19 cellular contexts compared by ENCODE assay signal in the genomic region with DNA sequence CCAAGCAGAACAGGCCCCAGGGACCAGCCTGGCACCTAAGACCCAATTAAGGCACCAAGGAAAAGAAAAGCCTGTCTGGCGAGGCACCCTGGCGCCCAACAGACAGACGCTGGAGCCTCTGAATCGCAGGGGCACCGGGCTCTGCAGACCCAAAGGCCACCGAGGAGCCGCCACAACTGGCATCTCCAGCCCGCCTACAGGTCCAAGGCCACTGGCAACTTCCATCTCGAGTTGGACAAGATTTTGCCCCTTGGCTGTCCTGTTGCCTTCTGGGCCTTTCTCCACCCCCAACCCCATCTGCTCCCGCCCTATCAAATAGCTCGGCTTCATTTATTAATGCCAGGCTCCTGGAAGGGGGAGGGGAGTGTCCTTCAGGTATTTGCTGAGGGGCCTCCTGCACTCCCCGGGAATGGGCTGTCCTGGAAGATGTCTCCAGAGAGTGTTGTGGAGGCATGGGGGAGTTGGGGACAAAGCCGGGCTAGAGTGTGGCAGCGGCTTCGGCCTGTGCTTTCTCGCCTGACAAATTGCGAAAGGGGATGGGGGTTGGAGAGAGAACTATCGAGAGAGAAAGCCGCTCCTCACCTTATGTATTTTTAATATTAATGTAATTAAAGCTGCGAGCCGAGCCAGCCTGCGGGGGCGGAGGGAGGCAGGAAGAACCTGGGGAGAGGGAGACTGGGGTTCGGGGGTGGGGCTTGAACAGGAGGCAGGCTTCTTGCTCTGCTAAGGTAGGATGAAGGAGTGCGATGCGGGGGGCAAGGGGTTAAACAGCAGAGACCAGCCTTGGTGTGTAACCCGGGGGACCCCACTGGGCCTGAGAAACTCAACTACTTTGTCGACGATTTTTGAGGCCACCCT. TPM values are rescaled to one million over a fixed set of nuclear protein-coding genes. Genes with fewer than 3 reads are reported as not detected.
DNase-seq lines count a peak whose midpoint lies in the region; ATAC-seq lines count a peak whose summit lies in the region.
"Had no signal": no experiment of that assay in that cellular context is flagged by ENCODE, and none has a peak within 500 bp of the region (broad histone marks: within the 10 kb centered on the region; RNA-seq: fewer than 3 reads in every experiment).

No MANE protein-coding gene starts in this region.

- ATAC-seq in activated naive CD8-positive, alpha-beta T cell treated with anti-CD3 and anti-CD28 coated beads, Interleukin-2, amount 50 U/mL, for 24 hours: no peak
- ATAC-seq in HG02938 (IDR thresholded peaks at IDR 0.05; ENCODE audit: unreplicated experiment): no peak
- no peak for ATAC-seq in stimulated activated memory B cell treated with anti-CD40 and anti-IgM and Interleukin-4, amounts not matched to agents 10 μg/mL and 1 μg/mL and 100 μg/mL, for 72 hours
- ATAC-seq: natural killer cell treated with Interleukin-12 subunit alpha and Interleukin-12 subunit beta and Interleukin-15 and Interleukin-18, amount 100 ng/mL, for 72 hours had no signal

- no peaks in the 10 kb centered on the region for H3K36me3 Mint-ChIP-seq in activated naive CD8-positive, alpha-beta T cell
- H3K36me3 Mint-ChIP-seq in activated naive CD8-positive, alpha-beta T cell treated with anti-CD3 and anti-CD28 coated beads, Interleukin-2, amount 50 U/mL, for 24 hours (ENCODE audit: low read depth): no peaks in the 10 kb centered on the region
- no peaks in the 10 kb centered on the region for H3K36me3 Mint-ChIP-seq in stimulated activated memory B cell treated with anti-CD40 and anti-IgM and Interleukin-4, amounts not matched to agents 10 μg/mL and 1 μg/mL and 100 μg/mL, for 72 hours

- peak overlapping the region; percentile 74 for H3K27ac ChIP-seq in cingulate gyrus (ENCODE audit: low read depth, low read length)
- H3K27ac ChIP-seq in layer of hippocampus (ENCODE audit: low read depth, low read length): peak overlapping the region; percentile 80
- peak overlapping the region; percentile 80 for H3K27ac ChIP-seq in temporal lobe (ENCODE audit: low read depth, low read length)
- H3K27ac ChIP-seq: colonic mucosa had no signal

- H3K4me1 Mint-ChIP-seq in activated naive CD8-positive, alpha-beta T cell (ENCODE audit: low read depth): peaks cover 15% of the 10 kb centered on the region
- H3K4me1 Mint-ChIP-seq in activated naive CD8-positive, alpha-beta T cell treated with anti-CD3 and anti-CD28 coated beads, Interleukin-2, amount 50 U/mL, for 24 hours: peaks cover 14% of the 10 kb centered on the region
- peaks cover 17% of the 10 kb centered on the region for H3K4me1 Mint-ChIP-seq in stimulated activated memory B cell treated with anti-CD40 and anti-IgM and Interleukin-4, amounts not matched to agents 10 μg/mL and 1 μg/mL and 100 μg/mL, for 72 hours

- peaks cover 30% of the 10 kb centered on the region for H3K27me3 Mint-ChIP-seq in activated naive CD8-positive, alpha-beta T cell
- peaks cover 63% of the 10 kb centered on the region for H3K27me3 Mint-ChIP-seq in activated naive CD8-positive, alpha-beta T cell treated with anti-CD3 and anti-CD28 coated beads, Interleukin-2, amount 50 U/mL, for 24 hours
- H3K27me3 Mint-ChIP-seq in stimulated activated memory B cell treated with anti-CD40 and anti-IgM and Interleukin-4, amounts not matched to agents 10 μg/mL and 1 μg/mL and 100 μg/mL, for 72 hours: peaks cover 84% of the 10 kb centered on the region

- DNase-seq in activated naive CD8-positive, alpha-beta T cell treated with anti-CD3 and anti-CD28 coated beads, Interleukin-2, amount 50 U/mL, for 24 hours: no peak
- DNase-seq in COR-L47 (lab: John Stamatoyannopoulos, UW): no peak
- DNase-seq: activated CD4-positive, CD25-positive, alpha-beta regulatory T cell treated with anti-CD3 and anti-CD28 coated beads, Interleukin-2, amount 50 U/mL, for 72 hours; activated effector memory CD4-positive, alpha-beta T cell treated with anti-CD3 and anti-CD28 coated beads, Interleukin-2, amount 50 U/mL, for 16 hours; colonic mucosa; foreskin fibroblast; HFFc6; IMR-90; NCI-H1930; SIG-M5; stimulated activated CD4-positive, alpha-beta T cell treated with anti-CD3 and anti-CD28 coated beads, Interleukin-12 subunit alpha, Interleukin-12 subunit beta, amount 100 ng/mL, for 4 hours; stimulated activated naive CD4-positive, alpha-beta T cell treated with Interleukin-2 at 50 U/mL for 16 hours had no signal

- H3K4me3 Mint-ChIP-seq in activated naive CD8-positive, alpha-beta T cell: peak overlapping the region; percentile 64
- H3K4me3 Mint-ChIP-seq in activated naive CD8-positive, alpha-beta T cell treated with anti-CD3 and anti-CD28 coated beads, Interleukin-2, amount 50 U/mL, for 24 hours: no peak overlapping the region
- no peak overlapping the region for H3K4me3 Mint-ChIP-seq in stimulated activated memory B cell treated with anti-CD40 and anti-IgM and Interleukin-4, amounts not matched to agents 10 μg/mL and 1 μg/mL and 100 μg/mL, for 72 hours
- H3K4me3 Mint-ChIP-seq: HFFc6; natural killer cell treated with Interleukin-12 subunit alpha and Interleukin-12 subunit beta and Interleukin-15 and Interleukin-18, amount 100 ng/mL, for 72 hours had no signal

- H3K9me3 Mint-ChIP-seq in activated naive CD8-positive, alpha-beta T cell (ENCODE audit: low read depth): no peaks in the 10 kb centered on the region
- no peaks in the 10 kb centered on the region for H3K9me3 Mint-ChIP-seq in activated naive CD8-positive, alpha-beta T cell treated with anti-CD3 and anti-CD28 coated beads, Interleukin-2, amount 50 U/mL, for 24 hours
- no peaks in the 10 kb centered on the region for H3K9me3 Mint-ChIP-seq in stimulated activated memory B cell treated with anti-CD40 and anti-IgM and Interleukin-4, amounts not matched to agents 10 μg/mL and 1 μg/mL and 100 μg/mL, for 72 hours
- H3K9me3 Mint-ChIP-seq: HFFc6; natural killer cell treated with Interleukin-12 subunit alpha and Interleukin-12 subunit beta and Interleukin-15 and Interleukin-18, amount 100 ng/mL, for 72 hours had no signal

- H3K27me3 ChIP-seq in layer of hippocampus (ENCODE audit: control insufficient read depth, insufficient read depth, low read length): peaks cover 6% of the 10 kb centered on the region

- no peak overlapping the region for H3K27ac Mint-ChIP-seq in activated naive CD8-positive, alpha-beta T cell
- no peak overlapping the region for H3K27ac Mint-ChIP-seq in activated naive CD8-positive, alpha-beta T cell treated with anti-CD3 and anti-CD28 coated beads, Interleukin-2, amount 50 U/mL, for 24 hours
- no peak overlapping the region for H3K27ac Mint-ChIP-seq in stimulated activated memory B cell treated with anti-CD40 and anti-IgM and Interleukin-4, amounts not matched to agents 10 μg/mL and 1 μg/mL and 100 μg/mL, for 72 hours
- H3K27ac Mint-ChIP-seq: HFFc6; natural killer cell treated with Interleukin-12 subunit alpha and Interleukin-12 subunit beta and Interleukin-15 and Interleukin-18, amount 100 ng/mL, for 72 hours had no signal

RNA-seq across cellular contexts. Expression of gene DSCAML1, which starts 2.0 kb away (rescaled TPM):
- 9.1 TPM for total RNA-seq in temporal lobe
- total RNA-seq: HFFc6, IMR-90 had no signal

RNA-seq across cellular contexts. Expression of gene FXYD2, which starts 29.5 kb away (rescaled TPM):
- total RNA-seq in temporal lobe: 0.49 TPM
- total RNA-seq: IMR-90 had no signal
